ENCODE assay signal across 25 cellular contexts in genomic region chr2:239516286-239516953, GRCh38.
"Had no signal": no experiment of that assay in that cellular context is flagged by ENCODE, and none has a peak within 500 bp of the region (broad histone marks: within the 10 kb centered on the region; RNA-seq: fewer than 3 reads in every experiment).

No MANE protein-coding gene starts in this region.

- ATAC-seq: activated CD4-positive, alpha-beta T cell treated with anti-CD3 and anti-CD28 coated beads for 36 hours; activated CD8-positive, alpha-beta T cell treated with anti-CD3 and anti-CD28 coated beads, Interleukin-2, amount 10 ng/mL, durations not matched to agents 7 days and 5 days; activated naive CD8-positive, alpha-beta T cell treated with anti-CD3 and anti-CD28 coated beads, Interleukin-2, amount 50 U/mL, for 24 hours; activated T-cell treated with anti-CD3 and anti-CD28 coated beads, Interleukin-2, amount 50 U/mL, for 4 hours; Panc1 had no signal

- FAIRE-seq: TTC549 had no signal

- H3K27ac ChIP-seq: brain microvascular endothelial cell, KMS-11, SJCRH30, SK-N-MC had no signal

- H3K4me3 ChIP-seq: SJCRH30, SK-N-MC had no signal

- H3K4me1 ChIP-seq: SJCRH30 had no signal

- H3K9ac ChIP-seq: KMS-11 had no signal

- H3K9me3 ChIP-seq: SJCRH30 had no signal

- DNase-seq: activated CD4-positive, alpha-beta T cell treated with anti-CD3 and anti-CD28 coated beads for 36 hours; activated CD4-positive, alpha-beta T cell treated with anti-CD3 and anti-CD28 coated beads, Interleukin-2, amount 10 ng/mL, durations not matched to agents 7 days and 5 days; activated CD4-positive, alpha-beta T cell treated with anti-CD3 and anti-CD28 coated beads, Interleukin-2, amount 50 U/mL, for 48 hours; activated CD8-positive, alpha-beta T cell treated with anti-CD3 and anti-CD28 coated beads, Interleukin-2, amount 10 ng/mL, durations not matched to agents 7 days and 5 days; activated effector memory CD4-positive, alpha-beta T cell treated with Interleukin-2 at 50 U/mL for 16 hours; activated naive CD4-positive, alpha-beta T cell treated with anti-CD3 and anti-CD28 coated beads, Interleukin-2, amount 10 ng/mL, durations not matched to agents 7 days and 5 days; activated naive CD8-positive, alpha-beta T cell treated with anti-CD3 and anti-CD28 coated beads, Interleukin-2, amount 50 U/mL, for 24 hours; activated T-cell treated with anti-CD3 and anti-CD28 coated beads, Interleukin-2, amount 50 U/mL, for 4 hours; anterior cingulate cortex; brain microvascular endothelial cell; central memory CD4-positive, alpha-beta T cell; MM.1S; MV-4-11; NCI-H1092; NCI-H1436 treated with DMSO at 0.1 percent for 48 hours; NCI-H1694 treated with DMSO at 0.1 percent for 48 hours; NCI-H2029; NCI-H345; NCI-H524 treated with DMSO at 0.1 percent for 48 hours; SHP77; SJCRH30 had no signal

- H3K4me2 ChIP-seq: KMS-11 had no signal

- H3K27me3 ChIP-seq: brain microvascular endothelial cell, SJCRH30 had no signal

- H3K36me3 ChIP-seq: brain microvascular endothelial cell, SJCRH30 had no signal
